ENCODE assay signal across 8 cellular contexts in the genomic region with DNA sequence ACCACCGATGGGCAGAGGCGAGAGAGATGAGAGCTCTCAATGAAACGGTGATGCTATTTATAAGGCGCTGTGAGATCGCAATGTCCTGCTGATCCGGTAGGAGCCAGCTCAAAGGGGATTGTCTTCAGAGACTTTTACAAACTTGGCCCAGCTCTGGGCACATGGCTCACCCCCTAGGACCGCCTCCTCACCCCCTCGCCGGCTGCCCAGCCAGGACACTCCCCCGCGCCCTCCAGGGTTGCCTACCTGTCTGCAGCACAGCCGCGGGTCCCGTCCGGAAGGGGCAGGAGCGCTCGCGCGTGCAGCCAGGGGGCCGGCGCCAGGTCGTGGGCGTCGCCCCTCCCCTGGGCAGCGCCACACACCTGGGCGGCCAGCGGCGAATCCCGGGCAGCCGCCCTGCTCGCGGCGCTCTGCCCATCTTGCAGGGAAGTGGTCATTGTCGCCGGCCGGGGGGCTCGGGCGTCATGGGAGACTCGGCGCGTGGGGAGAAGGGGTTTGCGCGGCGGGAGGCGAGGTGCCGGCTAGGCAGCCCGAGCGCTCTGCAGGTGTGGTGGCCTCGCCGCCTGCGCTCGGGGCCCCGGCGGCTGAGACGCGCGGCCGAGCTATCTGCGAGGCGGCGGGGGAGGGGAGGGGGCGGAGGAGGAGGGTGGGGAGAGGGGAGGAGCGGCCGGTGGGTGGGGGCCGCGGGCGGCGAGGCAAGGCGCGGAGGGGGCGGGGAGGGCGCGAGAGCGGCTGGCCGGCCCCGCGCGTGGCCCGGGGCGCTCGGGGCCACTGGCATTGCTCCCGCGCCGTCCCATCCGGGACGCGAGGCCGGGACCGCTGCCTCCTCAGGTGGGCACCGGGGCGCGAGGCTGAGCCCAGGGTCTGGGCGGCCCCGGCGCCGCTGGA. TPM values are rescaled to one million over a fixed set of nuclear protein-coding genes. Genes with fewer than 3 reads are reported as not detected.
DNase-seq lines count a peak whose midpoint lies in the region; ATAC-seq, FAIRE-seq and TF ChIP-seq lines count a peak whose summit lies in the region.

A gene (minus strand): TSS at position 610 of the 888 bp plus-strand sequence. CDS start 173 bp downstream, at position 437.

- no peaks in the 10 kb centered on the region for H3K9me3 Mint-ChIP-seq in nephron
- H3K9me3 Mint-ChIP-seq in stimulated activated effector memory CD8-positive, alpha-beta T cell treated with anti-CD3 and anti-CD28 coated beads, Interleukin-12 subunit alpha, Interleukin-12 subunit beta, amount 100 ng/mL, for 72 hours: no peaks in the 10 kb centered on the region

- ATAC-seq in stimulated activated effector memory CD8-positive, alpha-beta T cell treated with anti-CD3 and anti-CD28 coated beads, Interleukin-12 subunit alpha, Interleukin-12 subunit beta, amount 100 ng/mL, for 72 hours: no peak
- no peak for ATAC-seq in HG03521 (IDR thresholded peaks at IDR 0.05; ENCODE audit: unreplicated experiment)

- peaks cover 5% of the 10 kb centered on the region for H3K36me3 Mint-ChIP-seq in nephron (ENCODE audit: low read depth)
- no peaks in the 10 kb centered on the region for H3K36me3 Mint-ChIP-seq in stimulated activated effector memory CD8-positive, alpha-beta T cell treated with anti-CD3 and anti-CD28 coated beads, Interleukin-12 subunit alpha, Interleukin-12 subunit beta, amount 100 ng/mL, for 72 hours

- CTCF ChIA-PET in A673 (lab: Charles Lee): interaction anchor here (0.6 kb wide), 1 partner anchor 395 kb away, joined by 6 read pairs; no protein-coding TSS in a partner anchor

- H3K27me3 Mint-ChIP-seq in nephron (ENCODE audit: low read depth): peaks cover 52% of the 10 kb centered on the region

- peak within 1 kb of the TSS; percentile 63 to 96 (median 95) for H3K27ac Mint-ChIP-seq in nephron
- H3K27ac Mint-ChIP-seq in stimulated activated effector memory CD8-positive, alpha-beta T cell treated with anti-CD3 and anti-CD28 coated beads, Interleukin-12 subunit alpha, Interleukin-12 subunit beta, amount 100 ng/mL, for 72 hours: no peak within 1 kb of the TSS

- no peak within 1 kb of the TSS for H3K27ac ChIP-seq in A673 (ENCODE audit: low read depth, low read length, poor library complexity, severe bottlenecking)

- in situ Hi-C loops in GM13977 (cut with MboI; ENCODE audit: low pct_unique_long_range_greater_than_20kb, low sequenced_read_pairs, unreplicated experiment): no loop called here

- no peaks in the 10 kb centered on the region for H3K4me1 ChIP-seq in A673 (ENCODE audit: insufficient read depth, low read length, poor library complexity, severe bottlenecking)

- no TSS peak for BruUV-seq in A673 (replicated peaks; lab: Mats Ljungman, UMichigan)

- peaks cover 5% of the 10 kb centered on the region for H3K4me1 Mint-ChIP-seq in nephron
- H3K4me1 Mint-ChIP-seq in stimulated activated effector memory CD8-positive, alpha-beta T cell treated with anti-CD3 and anti-CD28 coated beads, Interleukin-12 subunit alpha, Interleukin-12 subunit beta, amount 100 ng/mL, for 72 hours: no peaks in the 10 kb centered on the region

- no peak for FAIRE-seq in RCC 7860 (lab: Jason Lieb, UNC)

- no peaks in the 10 kb centered on the region for H3K27me3 ChIP-seq in A673 (replicated peaks; ENCODE audit: insufficient read depth, low read depth, low read length, poor library complexity)

- POLR2A ChIA-PET in A673 (lab: Charles Lee; ENCODE audit: low non-redundant PET): no interaction called here

- DNase-seq in A673 (ENCODE audit: low spot score): peak; percentile 19
- peak; percentile 28 for DNase-seq in GM13977 (ENCODE audit: low spot score)
- DNase-seq in RCC 7860 (ENCODE audit: low spot score): peak; percentile 62
- peak; percentile 25 for DNase-seq in fibroblast of pulmonary artery (ENCODE audit: low read depth)
- DNase-seq in stimulated activated effector memory CD8-positive, alpha-beta T cell treated with anti-CD3 and anti-CD28 coated beads, Interleukin-12 subunit alpha, Interleukin-12 subunit beta, amount 100 ng/mL, for 72 hours (ENCODE audit: low spot score in 2 of 2): no peak
- DNase-seq in SIG-M5 (lab: John Stamatoyannopoulos, UW): no peak

- H3K4me3 Mint-ChIP-seq in nephron: peak within 1 kb of the TSS; percentile 92 to 95 (median 93)
- no peak within 1 kb of the TSS for H3K4me3 Mint-ChIP-seq in stimulated activated effector memory CD8-positive, alpha-beta T cell treated with anti-CD3 and anti-CD28 coated beads, Interleukin-12 subunit alpha, Interleukin-12 subunit beta, amount 100 ng/mL, for 72 hours

- peak within 1 kb of the TSS; percentile 61 for H3K4me3 ChIP-seq in A673 (ENCODE audit: low read depth, low read length, poor library complexity, severe bottlenecking)
- H3K4me3 ChIP-seq in fibroblast of pulmonary artery (replicated peaks; ENCODE audit: low read depth, low read length): peak within 1 kb of the TSS; percentile 55

- H3K36me3 ChIP-seq in A673 (ENCODE audit: insufficient read depth, low read length, poor library complexity, severe bottlenecking): no peaks in the 10 kb centered on the region

- no peak for TF ChIP-seq CTCF in A673 (conservative IDR thresholded peaks at IDR 0.05; ENCODE audit: low read depth, low read length)
- TF ChIP-seq CTCF in GM13977 (IDR thresholded peaks at IDR 0.05; ENCODE audit: extremely low read depth, insufficient read depth, missing control alignments): no peak
- no peak for TF ChIP-seq CTCF in fibroblast of pulmonary artery (IDR thresholded peaks at IDR 0.05; ENCODE audit: low read length, missing control alignments)
- peak in 1 of 3 experiments; percentile 24 for TF ChIP-seq CTCF in nephron (IDR thresholded peaks at IDR 0.05; ENCODE audit: unreplicated experiment in 3 of 3)

- intact Hi-C loops in A673 (cut with micrococcal nuclease; ENCODE audit: unreplicated experiment): no loop called here

- H3K9me3 ChIP-seq in A673 (ENCODE audit: low read depth, low read length, poor library complexity, severe bottlenecking): no peaks in the 10 kb centered on the region

RNA-seq across cellular contexts. Expression of the gene that starts here (rescaled TPM):
- 0.55 and 0.73 TPM in 2 replicates for total RNA-seq in A673 (2021)

Comparison
In these comparisons a context has a peak if more than half of its experiments do, and no peak if none do; other contexts are left out.
1. Peak in DNase-seq and H3K4me3 ChIP-seq in A673; RNA of the gene not detected or under 1 TPM.
2. DNase-seq: peak in GM13977 (single experiment), RCC 7860 (single experiment) and fibroblast of pulmonary artery (single experiment); none in stimulated activated effector memory CD8-positive, alpha-beta T cell treated with anti-CD3 and anti-CD28 coated beads, Interleukin-12 subunit alpha, Interleukin-12 subunit beta, amount 100 ng/mL, for 72 hours (0 of 2) and SIG-M5 (single experiment).